ENCODE assay signal across 12 cellular contexts in genomic region chr6:4973972-4974885, GRCh38. TPM values are rescaled to one million over a fixed set of nuclear protein-coding genes. Genes with fewer than 3 reads are reported as not detected.
A peak's percentile ranks its signal among the peaks of the same experiment; 100 is the strongest.
DNase-seq lines count a peak whose midpoint lies in the region; ATAC-seq and TF ChIP-seq lines count a peak whose summit lies in the region.
"Had no signal": no experiment of that assay in that cellular context is flagged by ENCODE, and none has a peak within 500 bp of the region (broad histone marks: within the 10 kb centered on the region; RNA-seq: fewer than 3 reads in every experiment).

No MANE protein-coding gene starts in this region.

- H3K4me3 Mint-ChIP-seq in HFFc6, result no peak overlapping the region
- no peak overlapping the region for H3K4me3 Mint-ChIP-seq in activated CD4-positive, alpha-beta T cell treated with anti-CD3 and anti-CD28 coated beads, Interleukin-2, amount 10 ng/mL, durations not matched to agents 24 days and 14 days
- no peak overlapping the region for H3K4me3 Mint-ChIP-seq in CD8-positive, alpha-beta memory T cell
- H3K4me3 Mint-ChIP-seq: central memory CD8-positive, alpha-beta T cell; neural crest cell had no signal

- no peaks in the 10 kb centered on the region for H3K4me1 ChIP-seq in NT2/D1 (ENCODE audit: insufficient read depth, insufficient read length)
- no peaks in the 10 kb centered on the region for H3K4me1 ChIP-seq in CD8-positive, alpha-beta memory T cell (ENCODE audit: insufficient read depth, low read length)

- peaks cover 24% of the 10 kb centered on the region; the same call in 1 of the 2 replicates for H3K4me1 Mint-ChIP-seq in HFFc6 (ENCODE audit: low read depth)
- no peaks in the 10 kb centered on the region for H3K4me1 Mint-ChIP-seq in activated CD4-positive, alpha-beta T cell treated with anti-CD3 and anti-CD28 coated beads, Interleukin-2, amount 10 ng/mL, durations not matched to agents 24 days and 14 days
- no peaks in the 10 kb centered on the region for H3K4me1 Mint-ChIP-seq in CD8-positive, alpha-beta memory T cell

- H3K9me3 Mint-ChIP-seq in HFFc6, result peaks cover 15% of the 10 kb centered on the region
- H3K9me3 Mint-ChIP-seq in activated CD4-positive, alpha-beta T cell treated with anti-CD3 and anti-CD28 coated beads, Interleukin-2, amount 10 ng/mL, durations not matched to agents 24 days and 14 days, result peaks cover 9% of the 10 kb centered on the region
- peaks cover 4 to 26% (median 19%) of the 10 kb centered on the region in 5 donors for H3K9me3 Mint-ChIP-seq in CD8-positive, alpha-beta memory T cell

- H3K36me3 Mint-ChIP-seq in HFFc6 (ENCODE audit: low read depth), result peaks cover 10% of the 10 kb centered on the region; the same call in 1 of the 2 replicates
- H3K36me3 Mint-ChIP-seq in activated CD4-positive, alpha-beta T cell treated with anti-CD3 and anti-CD28 coated beads, Interleukin-2, amount 10 ng/mL, durations not matched to agents 24 days and 14 days (ENCODE audit: low read depth), result no peaks in the 10 kb centered on the region
- peaks cover 0 to 8% (median 0%) of the 10 kb centered on the region in 3 donors for H3K36me3 Mint-ChIP-seq in CD8-positive, alpha-beta memory T cell

- intact Hi-C loops in left ventricle myocardium superior (cut with micrococcal nuclease), result no loop called here
- intact Hi-C loops in activated CD4-positive, alpha-beta T cell treated with anti-CD3 and anti-CD28 coated beads, Interleukin-2, amount 10 ng/mL, durations not matched to agents 24 days and 14 days (cut with micrococcal nuclease), result no loop called here

- H3K27me3 ChIP-seq in NT2/D1 (ENCODE audit: insufficient read depth, insufficient read length), result no peaks in the 10 kb centered on the region
- H3K27me3 ChIP-seq in CD8-positive, alpha-beta memory T cell (ENCODE audit: insufficient read depth, low read length, poor library complexity, severe bottlenecking), result no peaks in the 10 kb centered on the region
- H3K27me3 ChIP-seq: suprapubic skin had no signal

- H3K36me3 ChIP-seq in NT2/D1 (ENCODE audit: insufficient read depth, insufficient read length, low read length), result no peaks in the 10 kb centered on the region
- H3K36me3 ChIP-seq in CD8-positive, alpha-beta memory T cell (ENCODE audit: insufficient read depth, low read length), result no peaks in the 10 kb centered on the region
- H3K36me3 ChIP-seq: suprapubic skin had no signal

- peaks cover 6% of the 10 kb centered on the region; the same call in 1 of the 2 replicates for H3K27me3 Mint-ChIP-seq in HFFc6 (ENCODE audit: insufficient read depth)
- peaks cover 10% of the 10 kb centered on the region for H3K27me3 Mint-ChIP-seq in activated CD4-positive, alpha-beta T cell treated with anti-CD3 and anti-CD28 coated beads, Interleukin-2, amount 10 ng/mL, durations not matched to agents 24 days and 14 days
- peaks cover 3 to 21% of the 10 kb centered on the region in 2 donors for H3K27me3 Mint-ChIP-seq in CD8-positive, alpha-beta memory T cell

- H3K27ac ChIP-seq in CD8-positive, alpha-beta memory T cell (ENCODE audit: low read depth, low read length), result no peak overlapping the region
- H3K27ac ChIP-seq: suprapubic skin had no signal

- CTCF ChIA-PET in CD8-positive, alpha-beta memory T cell (lab: Charles Lee), result no interaction called here

- ATAC-seq in left ventricle myocardium superior, result peak; percentile 64
- ATAC-seq in esophagus mucosa, result no peak

- H3K9me3 ChIP-seq in NT2/D1 (ENCODE audit: insufficient read depth, low read length), result peaks cover 6% of the 10 kb centered on the region; the same call in 1 of the 2 replicates
- H3K9me3 ChIP-seq in CD8-positive, alpha-beta memory T cell (ENCODE audit: low read length), result no peaks in the 10 kb centered on the region

- H3K27ac Mint-ChIP-seq in HFFc6, result peak overlapping the region; percentile 45; the same call in 1 of the 2 replicates
- no peak overlapping the region for H3K27ac Mint-ChIP-seq in activated CD4-positive, alpha-beta T cell treated with anti-CD3 and anti-CD28 coated beads, Interleukin-2, amount 10 ng/mL, durations not matched to agents 24 days and 14 days
- no peak overlapping the region for H3K27ac Mint-ChIP-seq in CD8-positive, alpha-beta memory T cell

- peak; percentile 8 for DNase-seq in HFFc6
- DNase-seq in NT2/D1 (ENCODE audit: low read depth, low spot score), result no peak
- peak; percentile 40 for DNase-seq in left ventricle myocardium superior
- DNase-seq in skeletal muscle cell (ENCODE audit: low read depth), result peak; percentile 25
- no peak for DNase-seq in activated CD4-positive, alpha-beta T cell treated with anti-CD3 and anti-CD28 coated beads, Interleukin-2, amount 10 ng/mL, durations not matched to agents 24 days and 14 days
- DNase-seq in NOMO-1 treated with dmso at 0.1 percent for 144 hours (lab: John Stamatoyannopoulos, UW; ENCODE audit: unreplicated experiment), result no peak
- DNase-seq in CD8-positive, alpha-beta memory T cell, result no peak
- DNase-seq: T-helper 9 cell had no signal

- POLR2A ChIA-PET in CD8-positive, alpha-beta memory T cell (lab: Charles Lee), result no interaction called here

- no peak for TF ChIP-seq CTCF in HFFc6 (IDR thresholded peaks at IDR 0.05)

- H3K4me3 ChIP-seq in NT2/D1 (ENCODE audit: insufficient read length, low read depth) (no peak overlapping the region), skeletal muscle cell (ENCODE audit: low read depth, low read length) (no peak overlapping the region)
- H3K4me3 ChIP-seq in CD8-positive, alpha-beta memory T cell (ENCODE audit: low read length), result no peak overlapping the region
- H3K4me3 ChIP-seq: suprapubic skin had no signal

- peak overlapping the region; percentile 42 for H3K9ac ChIP-seq in NT2/D1 (ENCODE audit: insufficient read length, low read depth)

RNA-seq across cellular contexts. Expression of gene RPP40, which starts 29.6 kb away (rescaled TPM):
- 10 to 100 TPM; 11.2 to 18.2 (median 16.8) TPM for total RNA-seq in HFFc6 (2021; fragmentation: NEBNext Ultra II Directional; extraction: Animal tissue kit (Norgen Biotek cat#: 25700))
- total RNA-seq in left ventricle myocardium superior, result 2.4 TPM
- total RNA-seq in activated CD4-positive, alpha-beta T cell treated with anti-CD3 and anti-CD28 coated beads, Interleukin-2, amount 10 ng/mL, durations not matched to agents 24 days and 14 days, result 14.2 and 16.4 TPM in 2 replicates
- 12.8 TPM for total RNA-seq in esophagus mucosa
- 10 to 100 TPM; 20.6 to 23.2 TPM for total RNA-seq in CD8-positive, alpha-beta memory T cell
- polyA plus RNA-seq in CD8-positive, alpha-beta memory T cell, result 11.0 TPM

Comparison
In these comparisons a context has a peak if more than half of its experiments do, and no peak if none do; other contexts are left out.
1. DNase-seq: peak in HFFc6 (single experiment), left ventricle myocardium superior (single experiment) and skeletal muscle cell (single experiment); none in NT2/D1 (single experiment), activated CD4-positive, alpha-beta T cell treated with anti-CD3 and anti-CD28 coated beads, Interleukin-2, amount 10 ng/mL, durations not matched to agents 24 days and 14 days (single experiment), NOMO-1 treated with dmso at 0.1 percent for 144 hours (single experiment) and CD8-positive, alpha-beta memory T cell (0 of 5).